12 cellular contexts compared by ENCODE assay signal in genomic region chr1:181092883-181093282, GRCh38. TPM values are rescaled to one million over a fixed set of nuclear protein-coding genes. Genes with fewer than 3 reads are reported as not detected.
DNase-seq lines count a peak whose midpoint lies in the region; ATAC-seq and TF ChIP-seq lines count a peak whose summit lies in the region.
"Had no signal": no experiment of that assay in that cellular context is flagged by ENCODE, and none has a peak within 500 bp of the region (broad histone marks: within the 10 kb centered on the region; RNA-seq: fewer than 3 reads in every experiment).

No MANE protein-coding gene starts in this region.

- no peaks in the 10 kb centered on the region for H3K9me3 Mint-ChIP-seq in activated naive CD8-positive, alpha-beta T cell treated with anti-CD3 and anti-CD28 coated beads for 36 hours

- peaks cover 57% of the 10 kb centered on the region for H3K36me3 Mint-ChIP-seq in activated naive CD8-positive, alpha-beta T cell treated with anti-CD3 and anti-CD28 coated beads for 36 hours

- no peak overlapping the region for H3K27ac Mint-ChIP-seq in activated naive CD8-positive, alpha-beta T cell treated with anti-CD3 and anti-CD28 coated beads for 36 hours

- no peaks in the 10 kb centered on the region for H3K27me3 Mint-ChIP-seq in activated naive CD8-positive, alpha-beta T cell treated with anti-CD3 and anti-CD28 coated beads for 36 hours

- peaks cover 7% of the 10 kb centered on the region for H3K36me3 ChIP-seq in left ventricle myocardium inferior
- H3K36me3 ChIP-seq in lower lobe of right lung = peaks cover 12% of the 10 kb centered on the region
- no peaks in the 10 kb centered on the region for H3K36me3 ChIP-seq in thoracic aorta

- H3K27me3 ChIP-seq in left ventricle myocardium inferior (ENCODE audit: low read depth) (no peaks in the 10 kb centered on the region), lower lobe of right lung (ENCODE audit: low read depth) (no peaks in the 10 kb centered on the region), thoracic aorta (replicated peaks; ENCODE audit: insufficient read depth) (no peaks in the 10 kb centered on the region)

- H3K4me1 ChIP-seq in left ventricle myocardium inferior = peaks cover 94% of the 10 kb centered on the region
- peaks cover 76% of the 10 kb centered on the region for H3K4me1 ChIP-seq in lower lobe of right lung
- peaks cover 38 to 73% of the 10 kb centered on the region in 2 donors for H3K4me1 ChIP-seq in thoracic aorta (ENCODE audit: control insufficient read depth in 1 of 2, low read depth in 2 of 2)

- TF ChIP-seq CTCF in left ventricle myocardium inferior (IDR thresholded peaks at IDR 0.05; ENCODE audit: borderline replicate concordance) (no peak), lower lobe of right lung (IDR thresholded peaks at IDR 0.05) (no peak), thoracic aorta (IDR thresholded peaks at IDR 0.05) (no peak)

- H3K9me3 ChIP-seq in left ventricle myocardium inferior (replicated peaks) (no peaks in the 10 kb centered on the region), lower lobe of right lung (no peaks in the 10 kb centered on the region), thoracic aorta (no peaks in the 10 kb centered on the region)

- ATAC-seq in Right ventricle myocardium inferior (no peak), lower lobe of right lung (no peak), thoracic aorta (ENCODE audit: insufficient number of reproducible peaks, low FRiP score, low read depth) (no peak), HG03045 (IDR thresholded peaks at IDR 0.05; ENCODE audit: unreplicated experiment) (no peak)

- DNase-seq in left ventricle myocardium inferior (no peak), Right ventricle myocardium inferior (ENCODE audit: missing footprints) (no peak), lower lobe of right lung (no peak), thoracic aorta (ENCODE audit: low spot score) (no peak), amniotic stem cell (lab: John Stamatoyannopoulos, UW) (no peak), NCI-H2171 (lab: John Stamatoyannopoulos, UW) (no peak)
- DNase-seq in activated naive CD8-positive, alpha-beta T cell treated with anti-CD3 and anti-CD28 coated beads for 36 hours = no peak
- DNase-seq: aorta, H7, retina, Right ventricle myocardium superior had no signal

- peak overlapping the region; percentile 44 for H3K4me3 Mint-ChIP-seq in activated naive CD8-positive, alpha-beta T cell treated with anti-CD3 and anti-CD28 coated beads for 36 hours

- H3K4me3 ChIP-seq in left ventricle myocardium inferior (peak overlapping the region; percentile 81), lower lobe of right lung (peak overlapping the region; percentile 96), thoracic aorta (peak overlapping the region; percentile 1)

- H3K27ac ChIP-seq in left ventricle myocardium inferior (replicated peaks) (peak overlapping the region; percentile 5), lower lobe of right lung (no peak overlapping the region), thoracic aorta (peak overlapping the region in 1 of 2 donors; percentile 16)

- intact Hi-C loops in left ventricle myocardium inferior (cut with micrococcal nuclease) (no loop called here), Right ventricle myocardium inferior (cut with DNase I) (no loop called here), lower lobe of right lung (cut with DNase I) (no loop called here)

- peaks cover 47% of the 10 kb centered on the region for H3K4me1 Mint-ChIP-seq in activated naive CD8-positive, alpha-beta T cell treated with anti-CD3 and anti-CD28 coated beads for 36 hours

RNA-seq across cellular contexts. Expression of gene IER5, which starts 4.4 kb away (rescaled TPM):
- total RNA-seq in left ventricle myocardium inferior (22.1 TPM), Right ventricle myocardium inferior (14.3 TPM), lower lobe of right lung (33.2 TPM), thoracic aorta (10 to 100 TPM; 20.2 to 55.8 TPM)
- 10 to 100 TPM; 29.7 to 30.3 TPM for total RNA-seq in activated naive CD8-positive, alpha-beta T cell treated with anti-CD3 and anti-CD28 coated beads for 36 hours

RNA-seq across cellular contexts. Expression of gene MR1, which starts 59.1 kb away (rescaled TPM):
- total RNA-seq in left ventricle myocardium inferior = 4.8 TPM
- total RNA-seq in Right ventricle myocardium inferior = 5.3 TPM
- 10 to 100 TPM; 14.5 to 15.5 TPM for total RNA-seq in activated naive CD8-positive, alpha-beta T cell treated with anti-CD3 and anti-CD28 coated beads for 36 hours
- total RNA-seq in lower lobe of right lung = 61.4 TPM
- total RNA-seq in thoracic aorta = 10 to 100 TPM; 19.6 to 30.0 TPM
- total RNA-seq: H7 had no signal

Comparison
In these comparisons a context has a peak if more than half of its experiments do, and no peak if none do; other contexts are left out.
1. H3K4me3 ChIP-seq: peak in every context shown above with its lines; median percentile 96 in lower lobe of right lung; 81 in left ventricle myocardium inferior; 1 in thoracic aorta.